Comparison of ENCODE assay signal across 28 cellular contexts in the genomic region with DNA sequence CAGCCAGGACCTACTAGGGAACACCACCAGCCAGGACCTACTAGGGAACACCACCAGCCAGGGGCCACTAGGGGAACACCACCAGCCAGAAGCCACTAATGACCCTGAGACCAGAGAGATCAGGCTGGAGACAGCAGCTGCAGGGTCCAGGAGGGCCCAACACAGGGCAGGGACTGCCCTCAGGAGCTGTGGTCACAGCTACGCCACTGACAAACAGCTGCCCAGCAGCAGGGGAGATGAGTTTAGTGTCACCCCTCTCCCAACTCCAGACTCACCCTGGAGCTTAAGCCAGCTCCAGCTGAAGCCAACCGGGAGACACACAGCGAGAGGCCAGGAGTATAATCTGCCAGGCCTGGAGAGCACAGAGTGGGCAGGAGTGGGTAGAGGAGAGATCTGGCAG.
"Had no signal": no experiment of that assay in that cellular context is flagged by ENCODE, and none has a peak within 500 bp of the region (broad histone marks: within the 10 kb centered on the region; RNA-seq: fewer than 3 reads in every experiment).

No MANE protein-coding gene starts in this region.

- DNase-seq: activated CD4-positive, alpha-beta memory T cell treated with anti-CD3 and anti-CD28 coated beads for 36 hours; activated CD4-positive, alpha-beta T cell treated with anti-CD3 and anti-CD28 coated beads for 4 hours; activated CD8-positive, alpha-beta memory T cell treated with anti-CD3 and anti-CD28 coated beads, Interleukin-2, amount 50 U/mL, for 48 hours; activated naive CD4-positive, alpha-beta T cell; activated T-cell treated with anti-CD3 and anti-CD28 coated beads, Interleukin-2, amount 50 U/mL, for 24 hours; effector CD4-positive, alpha-beta T cell; glutamatergic neuron; left ventricle myocardium superior; naive thymus-derived CD8-positive, alpha-beta T cell; occipital lobe; right cardiac atrium; stimulated activated CD4-positive, alpha-beta T cell treated with anti-CD3 and anti-CD28 coated beads, Interleukin-4, amount 100 ng/mL, for 24 hours; stimulated activated naive CD8-positive, alpha-beta T cell treated with anti-CD3 and anti-CD28 coated beads, Interleukin-15, amount 100 ng/mL, for 72 hours; substantia nigra; T-helper 9 cell; uterus had no signal

- H3K4me3 ChIP-seq: skin epidermis, uterus had no signal

- FAIRE-seq: colon, endometrium, frontal cortex, islet of Langerhans, TTC549 had no signal

- H3K4me1 Mint-ChIP-seq: neural crest cell; stimulated activated naive CD8-positive, alpha-beta T cell treated with anti-CD3 and anti-CD28 coated beads, Interleukin-15, amount 100 ng/mL, for 72 hours had no signal

- H3K27me3 ChIP-seq: uterus had no signal

- H3K9me3 ChIP-seq: uterus had no signal

- H3K9me3 Mint-ChIP-seq: activated CD4-positive, alpha-beta memory T cell treated with anti-CD3 and anti-CD28 coated beads for 36 hours; activated naive CD4-positive, alpha-beta T cell treated with anti-CD3 and anti-CD28 coated beads, Interleukin-2, amount 50 U/mL, for 72 hours; activated T-cell treated with anti-CD3 and anti-CD28 coated beads, Interleukin-2, amount 50 U/mL, for 24 hours; naive thymus-derived CD8-positive, alpha-beta T cell; neural crest cell; stimulated activated memory B cell treated with anti-CD40 and anti-IgM and Interleukin-4, amounts not matched to agents 10 μg/mL and 1 μg/mL and 100 μg/mL, for 72 hours; stimulated activated naive CD8-positive, alpha-beta T cell treated with anti-CD3 and anti-CD28 coated beads, Interleukin-15, amount 100 ng/mL, for 72 hours; T-helper 1 cell treated with Interleukin-12 subunit alpha and Interleukin-12 subunit beta and Interleukin-4 antibody, amounts not matched to agents 30 μg/mL and 1 μg/mL, for 36 hours; type B pancreatic cell had no signal

- H3K27ac Mint-ChIP-seq: activated CD4-positive, alpha-beta memory T cell treated with anti-CD3 and anti-CD28 coated beads for 36 hours; stimulated activated memory B cell treated with anti-CD40 and anti-IgM and Interleukin-4, amounts not matched to agents 10 μg/mL and 1 μg/mL and 100 μg/mL, for 72 hours; type B pancreatic cell had no signal

- ATAC-seq: activated naive CD4-positive, alpha-beta T cell treated with anti-CD3 and anti-CD28 coated beads, Interleukin-2, amount 50 U/mL, for 72 hours; naive thymus-derived CD8-positive, alpha-beta T cell; stimulated activated memory B cell treated with anti-CD40 and anti-IgM and Interleukin-4, amounts not matched to agents 10 μg/mL and 1 μg/mL and 100 μg/mL, for 72 hours; stimulated activated naive CD8-positive, alpha-beta T cell treated with anti-CD3 and anti-CD28 coated beads, Interleukin-15, amount 100 ng/mL, for 72 hours had no signal

- H3K27me3 Mint-ChIP-seq: activated CD4-positive, alpha-beta memory T cell treated with anti-CD3 and anti-CD28 coated beads for 36 hours; activated T-cell treated with anti-CD3 and anti-CD28 coated beads, Interleukin-2, amount 50 U/mL, for 24 hours; naive thymus-derived CD8-positive, alpha-beta T cell; stimulated activated memory B cell treated with anti-CD40 and anti-IgM and Interleukin-4, amounts not matched to agents 10 μg/mL and 1 μg/mL and 100 μg/mL, for 72 hours; stimulated activated naive CD8-positive, alpha-beta T cell treated with anti-CD3 and anti-CD28 coated beads, Interleukin-15, amount 100 ng/mL, for 72 hours; type B pancreatic cell had no signal

- H3K4me3 Mint-ChIP-seq: activated CD4-positive, alpha-beta memory T cell treated with anti-CD3 and anti-CD28 coated beads for 36 hours; activated T-cell treated with anti-CD3 and anti-CD28 coated beads, Interleukin-2, amount 50 U/mL, for 24 hours; naive thymus-derived CD8-positive, alpha-beta T cell; neural crest cell; stimulated activated memory B cell treated with anti-CD40 and anti-IgM and Interleukin-4, amounts not matched to agents 10 μg/mL and 1 μg/mL and 100 μg/mL, for 72 hours; stimulated activated naive CD8-positive, alpha-beta T cell treated with anti-CD3 and anti-CD28 coated beads, Interleukin-15, amount 100 ng/mL, for 72 hours; T-helper 1 cell treated with Interleukin-12 subunit alpha and Interleukin-12 subunit beta and Interleukin-4 antibody, amounts not matched to agents 30 μg/mL and 1 μg/mL, for 36 hours; type B pancreatic cell had no signal

- H3K36me3 ChIP-seq: uterus had no signal

- H3K4me1 ChIP-seq: uterus had no signal

- H3K27ac ChIP-seq: skin epidermis, uterus, VCaP had no signal
